10 cellular contexts compared by ENCODE assay signal in genomic region chr11:66281776-66282467, GRCh38. TPM values are rescaled to one million over a fixed set of nuclear protein-coding genes. Genes with fewer than 3 reads are reported as not detected.
DNase-seq lines count a peak whose midpoint lies in the region; ATAC-seq and TF ChIP-seq lines count a peak whose summit lies in the region.
"Had no signal": no experiment of that assay in that cellular context is flagged by ENCODE, and none has a peak within 500 bp of the region (broad histone marks: within the 10 kb centered on the region; RNA-seq: fewer than 3 reads in every experiment).

No MANE protein-coding gene starts in this region.

- CTCF ChIA-PET in CD4-positive, alpha-beta memory T cell (lab: Charles Lee; ENCODE audit: partially characterized antibody): interaction anchor here (1.0 to 4.7 kb wide), 7 partner anchors 9 to 60 kb away, joined by 3 to 42 read pairs (median 3); no protein-coding TSS in a partner anchor

- peak; percentile 14 for ATAC-seq in HG02938 (IDR thresholded peaks at IDR 0.05; ENCODE audit: unreplicated experiment)

- H3K9me3 Mint-ChIP-seq in CD4-positive, alpha-beta memory T cell: no peaks in the 10 kb centered on the region
- H3K9me3 Mint-ChIP-seq in neural progenitor cell: no peaks in the 10 kb centered on the region
- H3K9me3 Mint-ChIP-seq: activated naive CD4-positive, alpha-beta T cell treated with anti-CD3 and anti-CD28 coated beads for 36 hours had no signal

- H3K27ac Mint-ChIP-seq in CD4-positive, alpha-beta memory T cell: peak overlapping the region; percentile 89 to 96 (median 92)
- H3K27ac Mint-ChIP-seq in neural progenitor cell: peak overlapping the region; percentile 42

- H3K79me2 ChIP-seq in neural progenitor cell (ENCODE audit: low read depth): no peaks in the 10 kb centered on the region

- intact Hi-C loops in CD4-positive, alpha-beta memory T cell (cut with micrococcal nuclease): loop anchor here (1.0 kb wide), 3 partner anchors 14 to 60 kb away; partner anchors contain the start of gene RAB1B
- intact Hi-C loops in ascending aorta (cut with DNase I): loop anchor here (1.0 kb wide), 2 partner anchors 14 to 60 kb away; partner anchors contain the start of gene RAB1B

- H4K20me1 ChIP-seq in neural progenitor cell (ENCODE audit: low read depth): peaks cover 54% of the 10 kb centered on the region

- H3K4me1 ChIP-seq in CD4-positive, alpha-beta memory T cell (ENCODE audit: insufficient read depth, low read length): peaks cover 28% of the 10 kb centered on the region
- H3K4me1 ChIP-seq in neural progenitor cell (peaks cover 22% of the 10 kb centered on the region), ascending aorta (peaks cover 2 to 20% of the 10 kb centered on the region in 2 donors)

- H3K9ac ChIP-seq in neural progenitor cell: no peak overlapping the region

- POLR2A ChIA-PET in CD4-positive, alpha-beta memory T cell (lab: Charles Lee; ENCODE audit: partially characterized antibody): interaction anchor here (0.8 to 13.4 kb wide), 6 partner anchors 9 to 61 kb away, joined by 3 to 167 read pairs (median 4); partner anchors contain the start of genes RAB1B and TMEM151A

- peaks cover 0 to 1% of the 10 kb centered on the region in 2 donors for H3K27me3 Mint-ChIP-seq in CD4-positive, alpha-beta memory T cell
- H3K27me3 Mint-ChIP-seq in neural progenitor cell (ENCODE audit: insufficient read depth, low read depth): peaks cover 2% of the 10 kb centered on the region

- peak overlapping the region; percentile 12 for H3K4me2 ChIP-seq in neural progenitor cell

- no peaks in the 10 kb centered on the region for H3K36me3 ChIP-seq in CD4-positive, alpha-beta memory T cell (ENCODE audit: insufficient read depth, low read length)
- H3K36me3 ChIP-seq in neural progenitor cell (no peaks in the 10 kb centered on the region), ascending aorta (peaks cover 1 to 17% of the 10 kb centered on the region in 2 donors)

- H3K4me1 Mint-ChIP-seq in CD4-positive, alpha-beta memory T cell: peaks cover 8 to 46% (median 25%) of the 10 kb centered on the region in 4 donors
- peaks cover 51% of the 10 kb centered on the region for H3K4me1 Mint-ChIP-seq in neural progenitor cell

- no peaks in the 10 kb centered on the region for H3K9me3 ChIP-seq in CD4-positive, alpha-beta memory T cell (ENCODE audit: control insufficient read depth in 1 of 2, low read length in 2 of 2)
- H3K9me3 ChIP-seq in neural progenitor cell (ENCODE audit: low read depth) (no peaks in the 10 kb centered on the region), ascending aorta (no peaks in the 10 kb centered on the region)

- no peak for TF ChIP-seq CTCF in neural progenitor cell (IDR thresholded peaks at IDR 0.05)
- TF ChIP-seq CTCF in ascending aorta (IDR thresholded peaks at IDR 0.05): no peak

- peak overlapping the region in 6 of 8 donors; percentile 10 to 75 (median 55) for H3K4me3 Mint-ChIP-seq in CD4-positive, alpha-beta memory T cell
- peak overlapping the region; percentile 91 for H3K4me3 Mint-ChIP-seq in neural progenitor cell
- H3K4me3 Mint-ChIP-seq: activated naive CD4-positive, alpha-beta T cell treated with anti-CD3 and anti-CD28 coated beads for 36 hours had no signal

- H3K27me3 ChIP-seq in CD4-positive, alpha-beta memory T cell (ENCODE audit: insufficient read depth, low read length): no peaks in the 10 kb centered on the region
- H3K27me3 ChIP-seq in neural progenitor cell: peaks cover 17% of the 10 kb centered on the region
- no peaks in the 10 kb centered on the region for H3K27me3 ChIP-seq in ascending aorta

- H3K36me3 Mint-ChIP-seq in CD4-positive, alpha-beta memory T cell: peaks cover 0 to 2% of the 10 kb centered on the region in 2 donors
- no peaks in the 10 kb centered on the region for H3K36me3 Mint-ChIP-seq in neural progenitor cell

- no peak overlapping the region for H3K4me3 ChIP-seq in CD4-positive, alpha-beta memory T cell (ENCODE audit: low read length in 2 of 2)
- no peak overlapping the region for H3K4me3 ChIP-seq in neural progenitor cell
- no peak overlapping the region for H3K4me3 ChIP-seq in ascending aorta
- H3K4me3 ChIP-seq: coronary artery had no signal

- no peak for DNase-seq in CD4-positive, alpha-beta memory T cell
- DNase-seq in caudate nucleus (lab: John Stamatoyannopoulos, UW): no peak
- no peak for DNase-seq in neural progenitor cell (ENCODE audit: low spot score)
- DNase-seq in stimulated activated CD4-positive, alpha-beta T cell treated with anti-CD3 and anti-CD28 coated beads, Interleukin-2, amount 100 ng/mL, for 24 hours: no peak
- DNase-seq in EL: no peak
- no peak for DNase-seq in NCI-H2081 (lab: John Stamatoyannopoulos, UW)
- no peak for DNase-seq in ascending aorta (ENCODE audit: low spot score in 2 of 2)

- H3K27ac ChIP-seq in CD4-positive, alpha-beta memory T cell (ENCODE audit: low read depth, low read length): peak overlapping the region; percentile 34
- H3K27ac ChIP-seq in caudate nucleus (ENCODE audit: low read depth, low read length) (peak overlapping the region; percentile 71), neural progenitor cell (no peak overlapping the region), ascending aorta (no peak overlapping the region)
- H3K27ac ChIP-seq: coronary artery had no signal

- no peak overlapping the region for H2AFZ ChIP-seq in neural progenitor cell (replicated peaks)

- H3F3A ChIP-seq in neural progenitor cell (ENCODE audit: low read depth): peaks cover 33% of the 10 kb centered on the region

RNA-seq across cellular contexts. Expression of gene CNIH2, which starts 3.9 kb away (rescaled TPM):
- 1 to 10 TPM; 1.4 to 1.8 TPM for total RNA-seq in CD4-positive, alpha-beta memory T cell
- not detected for polyA plus RNA-seq in CD4-positive, alpha-beta memory T cell
- total RNA-seq in neural progenitor cell (ENCODE audit: low replicate concordance) (5.6 and 5.7 TPM in 2 replicates), ascending aorta (not detected)

RNA-seq across cellular contexts. Expression of gene YIF1A, which starts 7.0 kb away (rescaled TPM):
- total RNA-seq in CD4-positive, alpha-beta memory T cell: 10 to 100 TPM; 40.4 to 45.1 TPM
- polyA plus RNA-seq in CD4-positive, alpha-beta memory T cell: 10 to 100 TPM; 53.4 to 77.5 TPM
- 19.0 and 41.0 TPM in 2 replicates for total RNA-seq in neural progenitor cell (ENCODE audit: low replicate concordance)
- 161 TPM for total RNA-seq in ascending aorta

RNA-seq across cellular contexts. Expression of gene TMEM151A, which starts 9.8 kb away (rescaled TPM):
- not detected for total RNA-seq in CD4-positive, alpha-beta memory T cell
- polyA plus RNA-seq in CD4-positive, alpha-beta memory T cell: not detected
- 0.03 TPM in 1 of 2 replicates, not detected in the other for total RNA-seq in neural progenitor cell (ENCODE audit: low replicate concordance)
- total RNA-seq in ascending aorta: 3.6 TPM
- total RNA-seq: activated naive CD4-positive, alpha-beta T cell treated with anti-CD3 and anti-CD28 coated beads for 36 hours had no signal

RNA-seq across cellular contexts. Expression of gene RAB1B, which starts 13.5 kb away (rescaled TPM):
- total RNA-seq in CD4-positive, alpha-beta memory T cell: 10 to 100 TPM; 76.4 to 79.4 TPM
- polyA plus RNA-seq in CD4-positive, alpha-beta memory T cell: 10 to 100 TPM in 1 of 2 donors, 1 to 10 TPM in 1; 9.7 to 15.2 TPM
- total RNA-seq in neural progenitor cell (ENCODE audit: low replicate concordance) (54.0 and 85.5 TPM in 2 replicates), ascending aorta (171 TPM)

RNA-seq across cellular contexts. Expression of gene KLC2, which starts 24.4 kb away (rescaled TPM):
- 10 to 100 TPM; 33.6 to 34.0 TPM for total RNA-seq in CD4-positive, alpha-beta memory T cell
- 1 to 10 TPM; 1.7 to 7.3 TPM for polyA plus RNA-seq in CD4-positive, alpha-beta memory T cell
- total RNA-seq in neural progenitor cell (ENCODE audit: low replicate concordance) (10.6 and 38.2 TPM in 2 replicates), ascending aorta (29.9 TPM)

Comparison
In these comparisons a context has a peak if more than half of its experiments do, and no peak if none do; other contexts are left out.
1. H3K27ac ChIP-seq: peak in CD4-positive, alpha-beta memory T cell (single experiment) and caudate nucleus (single experiment); none in neural progenitor cell (single experiment) and ascending aorta (0 of 2).